ENCODE assay signal across 8 cellular contexts in the genomic region with DNA sequence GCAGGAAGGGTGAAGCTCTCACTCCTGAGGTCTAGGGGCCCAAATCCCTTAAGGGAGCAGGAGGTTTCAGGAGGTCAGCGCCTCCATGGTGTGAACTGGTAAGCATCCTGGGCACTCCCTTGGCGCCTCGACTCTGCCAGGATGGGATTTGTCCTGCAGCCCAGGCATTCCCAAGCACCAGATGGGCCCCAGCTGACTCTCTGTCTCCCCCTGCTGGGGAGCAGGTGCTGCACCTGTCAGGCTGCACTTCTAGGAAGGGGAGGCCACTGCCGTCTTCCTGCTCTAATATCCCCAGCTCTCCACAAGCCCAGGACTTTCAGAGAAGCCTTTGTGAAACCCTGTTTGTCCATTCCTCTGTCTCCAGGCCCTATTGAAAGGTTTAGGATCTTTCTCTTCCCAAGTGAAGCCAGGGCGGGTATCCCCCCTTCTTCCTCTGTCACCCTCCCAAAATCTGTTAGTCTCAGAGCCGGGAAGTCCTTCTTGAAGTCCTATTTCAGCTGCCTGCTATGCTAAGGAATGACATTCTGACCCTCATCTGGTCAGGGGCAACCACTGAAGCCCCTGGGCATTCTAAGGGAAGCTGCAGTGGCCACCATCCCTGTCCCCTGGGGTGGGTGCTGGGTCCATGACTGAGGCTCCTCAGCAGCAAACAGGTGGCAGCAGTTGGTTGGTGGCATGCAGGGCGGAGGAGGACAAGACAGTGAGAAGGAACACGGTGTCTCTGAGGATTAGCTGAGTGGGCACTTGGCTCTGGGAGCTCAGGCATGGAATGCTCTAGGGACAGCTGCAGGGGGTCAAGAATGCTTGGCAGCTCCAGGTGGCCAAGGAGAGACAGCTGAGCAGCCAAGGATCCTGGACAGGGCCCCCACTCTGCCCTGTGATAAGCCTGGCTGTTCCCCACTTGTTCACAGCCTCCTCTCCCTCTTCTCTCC. TPM values are rescaled to one million over a fixed set of nuclear protein-coding genes. Genes with fewer than 3 reads are reported as not detected.
A peak's percentile ranks its signal among the peaks of the same experiment; 100 is the strongest.
DNase-seq lines count a peak whose midpoint lies in the region; ATAC-seq lines count a peak whose summit lies in the region.

No MANE protein-coding gene starts in this region.

- H3K36me3 Mint-ChIP-seq in activated CD4-positive, alpha-beta T cell treated with anti-CD3 and anti-CD28 coated beads, Interleukin-2, amount 10 ng/mL, durations not matched to agents 24 days and 14 days (ENCODE audit: low read depth), result no peaks in the 10 kb centered on the region
- no peaks in the 10 kb centered on the region for H3K36me3 Mint-ChIP-seq in memory B cell

- H3K9me3 Mint-ChIP-seq in activated CD4-positive, alpha-beta T cell treated with anti-CD3 and anti-CD28 coated beads, Interleukin-2, amount 10 ng/mL, durations not matched to agents 24 days and 14 days, result no peaks in the 10 kb centered on the region
- no peaks in the 10 kb centered on the region for H3K9me3 Mint-ChIP-seq in memory B cell

- no peak overlapping the region for H3K4me3 Mint-ChIP-seq in activated CD4-positive, alpha-beta T cell treated with anti-CD3 and anti-CD28 coated beads, Interleukin-2, amount 10 ng/mL, durations not matched to agents 24 days and 14 days
- no peak overlapping the region for H3K4me3 Mint-ChIP-seq in memory B cell

- ATAC-seq in memory B cell (ENCODE audit: low read depth) (peak; percentile 52), GM21526 (IDR thresholded peaks at IDR 0.05; ENCODE audit: low FRiP score, unreplicated experiment) (no peak)

- intact Hi-C loops in activated CD4-positive, alpha-beta T cell treated with anti-CD3 and anti-CD28 coated beads, Interleukin-2, amount 10 ng/mL, durations not matched to agents 24 days and 14 days (cut with micrococcal nuclease), result loop anchor here (1.0 kb wide), 1 partner anchor 133 kb away; no protein-coding TSS in a partner anchor

- DNase-seq in activated gamma-delta T cell treated with Interleukin-2 at 50 U/mL for 16 hours (peak; percentile 20), activated gamma-delta T cell (lab: John Stamatoyannopoulos, UW) (no peak), NCI-H146 (lab: John Stamatoyannopoulos, UW) (peak; percentile 73), memory B cell (ENCODE audit: low spot score in 2 of 2) (peak; percentile 38 to 44), superior temporal gyrus (ENCODE audit: extremely low spot score) (peak; percentile 74)
- DNase-seq in activated CD4-positive, alpha-beta T cell treated with anti-CD3 and anti-CD28 coated beads, Interleukin-2, amount 10 ng/mL, durations not matched to agents 24 days and 14 days, result peak; percentile 86
- DNase-seq in effector CD8-positive, alpha-beta T cell (lab: John Stamatoyannopoulos, UW), result peak; percentile 8

- no peaks in the 10 kb centered on the region for H3K4me1 Mint-ChIP-seq in activated CD4-positive, alpha-beta T cell treated with anti-CD3 and anti-CD28 coated beads, Interleukin-2, amount 10 ng/mL, durations not matched to agents 24 days and 14 days
- H3K4me1 Mint-ChIP-seq in memory B cell, result peaks cover 2% of the 10 kb centered on the region

- H3K27me3 Mint-ChIP-seq in activated CD4-positive, alpha-beta T cell treated with anti-CD3 and anti-CD28 coated beads, Interleukin-2, amount 10 ng/mL, durations not matched to agents 24 days and 14 days, result no peaks in the 10 kb centered on the region
- peaks cover 9% of the 10 kb centered on the region for H3K27me3 Mint-ChIP-seq in memory B cell

- no peak overlapping the region for H3K27ac Mint-ChIP-seq in activated CD4-positive, alpha-beta T cell treated with anti-CD3 and anti-CD28 coated beads, Interleukin-2, amount 10 ng/mL, durations not matched to agents 24 days and 14 days
- H3K27ac Mint-ChIP-seq in memory B cell, result no peak overlapping the region

RNA-seq across cellular contexts. Expression of a gene that starts 3.2 kb away (rescaled TPM):
- not detected in 2 replicates for total RNA-seq in activated CD4-positive, alpha-beta T cell treated with anti-CD3 and anti-CD28 coated beads, Interleukin-2, amount 10 ng/mL, durations not matched to agents 24 days and 14 days

RNA-seq across cellular contexts. Expression of a gene that starts 14.1 kb away (rescaled TPM):
- total RNA-seq in activated CD4-positive, alpha-beta T cell treated with anti-CD3 and anti-CD28 coated beads, Interleukin-2, amount 10 ng/mL, durations not matched to agents 24 days and 14 days, result not detected in 2 replicates

RNA-seq across cellular contexts. Expression of a gene that starts 44.9 kb away (rescaled TPM):
- total RNA-seq in activated CD4-positive, alpha-beta T cell treated with anti-CD3 and anti-CD28 coated beads, Interleukin-2, amount 10 ng/mL, durations not matched to agents 24 days and 14 days, result not detected in 2 replicates

RNA-seq across cellular contexts. Expression of a gene that starts 57.0 kb away (rescaled TPM):
- 0.21 and 0.70 TPM in 2 replicates for total RNA-seq in activated CD4-positive, alpha-beta T cell treated with anti-CD3 and anti-CD28 coated beads, Interleukin-2, amount 10 ng/mL, durations not matched to agents 24 days and 14 days
